In the genomic region with DNA sequence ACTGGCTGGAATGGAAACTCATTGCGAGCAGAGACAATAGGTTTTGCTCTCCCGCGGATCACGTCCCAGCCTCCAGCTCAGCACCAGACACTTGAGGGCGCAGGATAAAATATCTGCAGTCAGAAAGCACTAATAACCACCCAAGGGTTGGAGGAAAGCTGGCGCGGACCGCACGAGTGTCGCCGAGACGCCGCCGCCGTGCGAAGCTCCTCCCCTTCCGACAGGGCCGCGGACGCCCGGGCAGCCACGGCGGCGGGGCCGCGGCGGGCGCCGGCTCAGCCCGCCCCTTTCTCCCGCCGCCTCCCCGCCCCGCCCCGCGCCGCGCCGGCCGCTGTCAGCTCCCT, we compare ENCODE assay signal across 8 cellular contexts. TPM values are rescaled to one million over a fixed set of nuclear protein-coding genes. Genes with fewer than 3 reads are reported as not detected.
A peak's percentile ranks its signal among the peaks of the same experiment; 100 is the strongest.
DNase-seq lines count a peak whose midpoint lies in the region; ATAC-seq, FAIRE-seq and TF ChIP-seq lines count a peak whose summit lies in the region.

A gene with protein sequence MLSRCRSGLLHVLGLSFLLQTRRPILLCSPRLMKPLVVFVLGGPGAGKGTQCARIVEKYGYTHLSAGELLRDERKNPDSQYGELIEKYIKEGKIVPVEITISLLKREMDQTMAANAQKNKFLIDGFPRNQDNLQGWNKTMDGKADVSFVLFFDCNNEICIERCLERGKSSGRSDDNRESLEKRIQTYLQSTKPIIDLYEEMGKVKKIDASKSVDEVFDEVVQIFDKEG (plus strand): TSS at position 213 of the 344 bp plus-strand sequence. CDS start 156 bp downstream, outside the sequence.

- peak; percentile 81 for ATAC-seq in HG02798 (IDR thresholded peaks at IDR 0.05; ENCODE audit: poor library complexity, unreplicated experiment)
- ATAC-seq in heart right ventricle: peak; percentile 78 to 89 (median 85)
- ATAC-seq in upper lobe of right lung: peak; percentile 92

- no peaks in the 10 kb centered on the region for H3K9me3 Mint-ChIP-seq in progenitor cell of endocrine pancreas (ENCODE audit: low read depth)

- intact Hi-C loops in heart right ventricle (cut with DNase I) (loop anchor here in 4 of 10 donors (1.0 to 10.0 kb wide), 4 partner anchors 19 to 141 kb away; partner anchors contain the start of genes PDZK1IP1 (in 3 of the 4) and STIL (in 2 of the 4)), upper lobe of right lung (cut with DNase I) (no loop called here)

- H3K36me3 ChIP-seq in adipocyte (ENCODE audit: control insufficient read depth, insufficient read depth, low read length, severe bottlenecking): no peaks in the 10 kb centered on the region
- peaks cover 0 to 5% (median 0%) of the 10 kb centered on the region in 9 donors for H3K36me3 ChIP-seq in heart right ventricle
- H3K36me3 ChIP-seq in upper lobe of right lung: no peaks in the 10 kb centered on the region

- H3K27me3 ChIP-seq in adipocyte (replicated peaks; ENCODE audit: control insufficient read depth, insufficient read depth, low read length): no peaks in the 10 kb centered on the region
- H3K27me3 ChIP-seq in heart right ventricle: no peaks in the 10 kb centered on the region
- no peaks in the 10 kb centered on the region for H3K27me3 ChIP-seq in upper lobe of right lung

- H3K4me3 ChIP-seq in adipocyte (ENCODE audit: low read length) (peak within 1 kb of the TSS; percentile 99), heart right ventricle (peak within 1 kb of the TSS; percentile 63 to 99 (median 90)), upper lobe of right lung (peak within 1 kb of the TSS; percentile 89)

- no peaks in the 10 kb centered on the region for H3K27me3 Mint-ChIP-seq in progenitor cell of endocrine pancreas

- peak in 4 of 9 donors; percentile 13 to 45 (median 38) for TF ChIP-seq CTCF in heart right ventricle (IDR thresholded peaks at IDR 0.05)
- TF ChIP-seq CTCF in progenitor cell of endocrine pancreas (IDR thresholded peaks at IDR 0.05; ENCODE audit: unreplicated experiment): peak; percentile 7
- peak; percentile 5 for TF ChIP-seq CTCF in upper lobe of right lung (IDR thresholded peaks at IDR 0.05)

- peak; percentile 94 for FAIRE-seq in GM12892 (lab: Jason Lieb, UNC)

- peaks cover 10% of the 10 kb centered on the region for H3K4me1 Mint-ChIP-seq in progenitor cell of endocrine pancreas (ENCODE audit: low read depth)

- TF ChIP-seq POLR2A in GM12892 (IDR thresholded peaks at IDR 0.05; ENCODE audit: low read depth, low read length): peak; percentile 76

- H3K9me3 ChIP-seq in adipocyte (ENCODE audit: control insufficient read depth, low read length): no peaks in the 10 kb centered on the region
- H3K9me3 ChIP-seq in heart right ventricle: no peaks in the 10 kb centered on the region
- no peaks in the 10 kb centered on the region for H3K9me3 ChIP-seq in upper lobe of right lung

- peak within 1 kb of the TSS; percentile 97 for H3K27ac Mint-ChIP-seq in progenitor cell of endocrine pancreas

- DNase-seq in GM12892 (ENCODE audit: insufficient read length) (peak; percentile 71), NCI-H128 (lab: John Stamatoyannopoulos, UW; ENCODE audit: unreplicated experiment) (peak; percentile 85), T follicular helper cell (ENCODE audit: low read depth) (peak; percentile 66), adipocyte (ENCODE audit: low read depth) (peak; percentile 92), heart right ventricle (peak; percentile 86), progenitor cell of endocrine pancreas (ENCODE audit: low spot score, unreplicated experiment) (no peak), upper lobe of right lung (peak; percentile 94)

- H3K4me1 ChIP-seq in adipocyte (ENCODE audit: control insufficient read depth, insufficient read depth, low read length) (peaks cover 60% of the 10 kb centered on the region), heart right ventricle (peaks cover 0 to 52% (median 41%) of the 10 kb centered on the region in 9 donors), upper lobe of right lung (peaks cover 24% of the 10 kb centered on the region)

- no peaks in the 10 kb centered on the region for H3K36me3 Mint-ChIP-seq in progenitor cell of endocrine pancreas (ENCODE audit: insufficient read depth)

- H3K27ac ChIP-seq in heart right ventricle (peak within 1 kb of the TSS; percentile 95 to 100 (median 99)), upper lobe of right lung (peak within 1 kb of the TSS; percentile 97)

- WGBS in heart right ventricle, 2 donors: 0 to 1% methylated on average over 31 to 37 of the region's 40 CpGs

- peak within 1 kb of the TSS; percentile 100 for H3K9ac ChIP-seq in adipocyte (ENCODE audit: low read length)

- no peak within 1 kb of the TSS for H3K4me3 Mint-ChIP-seq in progenitor cell of endocrine pancreas (ENCODE audit: low read depth)

RNA-seq across cellular contexts. Expression of the gene that starts here (rescaled TPM):
- 147 TPM for polyA plus RNA-seq in GM12892 (2012; ENCODE audit: missing spikeins)
- 10 to 100 TPM; 63.4 to 81.5 (median 75.6) TPM for total RNA-seq in heart right ventricle
- polyA plus RNA-seq in heart right ventricle: 10 to 100 TPM; 41.4 to 41.7 TPM
- 51.7 and 53.1 TPM in 2 replicates for total RNA-seq in progenitor cell of endocrine pancreas
- 127 TPM for total RNA-seq in upper lobe of right lung
